In genomic region chr11:128201801-128202200, GRCh38 we compare ENCODE assay signal across 15 cellular contexts.
"Had no signal": no experiment of that assay in that cellular context is flagged by ENCODE, and none has a peak within 500 bp of the region (broad histone marks: within the 10 kb centered on the region; RNA-seq: fewer than 3 reads in every experiment).

No MANE protein-coding gene starts in this region.

- ATAC-seq: body of pancreas, gastroesophageal sphincter, lower lobe of right lung, WTC11 had no signal

- DNase-seq: activated CD4-positive, alpha-beta T cell treated with anti-CD3 and anti-CD28 coated beads, Interleukin-2, amount 10 ng/mL, durations not matched to agents 7 days and 5 days; activated CD8-positive, alpha-beta memory T cell treated with anti-CD3 and anti-CD28 coated beads for 24 hours; amniotic stem cell; effector memory CD4-positive, alpha-beta T cell; lower lobe of right lung; nephron progenitor cell; sigmoid colon; stimulated activated CD4-positive, alpha-beta T cell treated with anti-CD3 and anti-CD28 coated beads, Interleukin-4, amount 100 ng/mL, for 24 hours; stomach had no signal

- H3K36me3 ChIP-seq: gastroesophageal sphincter, lower lobe of right lung, prostate gland, sigmoid colon, stomach, thoracic aorta had no signal

- H3K9me3 ChIP-seq: body of pancreas, gastroesophageal sphincter, lower lobe of right lung, prostate gland, sigmoid colon, stomach, thoracic aorta had no signal

- H3K27ac ChIP-seq: body of pancreas, gastroesophageal sphincter, hepatocyte, lower lobe of right lung, prostate gland, sigmoid colon, stomach, thoracic aorta had no signal

- H3K27me3 ChIP-seq: body of pancreas, gastroesophageal sphincter, hepatocyte, sigmoid colon, stomach had no signal

- H3K4me3 ChIP-seq: body of pancreas, gastroesophageal sphincter, hepatocyte, lower lobe of right lung, prostate gland, sigmoid colon, stomach, thoracic aorta had no signal

- H3K4me1 ChIP-seq: body of pancreas, gastroesophageal sphincter, lower lobe of right lung, prostate gland, sigmoid colon, stomach had no signal
